Comparison of ENCODE assay signal across 8 cellular contexts in genomic region chr15:84654689-84655453, GRCh38. TPM values are rescaled to one million over a fixed set of nuclear protein-coding genes. Genes with fewer than 3 reads are reported as not detected.
A peak's percentile ranks its signal among the peaks of the same experiment; 100 is the strongest.
DNase-seq lines count a peak whose midpoint lies in the region; ATAC-seq and TF ChIP-seq lines count a peak whose summit lies in the region.

No MANE protein-coding gene starts in this region.

- peaks cover 0 to 8% (median 0%) of the 10 kb centered on the region in 11 experiments; a peak in 4 of 22 replicates for H4K20me1 ChIP-seq in BLaER1 treated with 17β-estradiol and CSF1 and Interleukin-3, amounts not matched to agents 10 nM and 100 nM

- peaks cover 43 to 81% (median 67%) of the 10 kb centered on the region in 10 experiments for H3K4me1 ChIP-seq in BLaER1 treated with 17β-estradiol and CSF1 and Interleukin-3, amounts not matched to agents 10 nM and 100 nM
- H3K4me1 ChIP-seq in upper lobe of left lung = peaks cover 29 to 55% (median 36%) of the 10 kb centered on the region in 4 donors

- peak overlapping the region; percentile 87 to 98 (median 93) for H3K4me2 ChIP-seq in BLaER1 treated with 17β-estradiol and CSF1 and Interleukin-3, amounts not matched to agents 10 nM and 100 nM

- H3K9ac ChIP-seq in BLaER1 treated with 17β-estradiol and CSF1 and Interleukin-3, amounts not matched to agents 10 nM and 100 nM = peak overlapping the region; percentile 80 to 90 (median 88)

- intact Hi-C loops in left cardiac atrium (cut with DNase I) = loop anchor here (5.0 to 10.0 kb wide), 3 partner anchors 53 to 270 kb away; partner anchors contain the start of genes SEC11A (in 2 of the 2) and ZSCAN2 (in 2 of the 2)
- intact Hi-C loops in posterior cingulate gyrus (cut with DNase I) = loop anchor here (2.0 to 5.0 kb wide), 3 partner anchors 62 to 277 kb away; partner anchors contain the start of genes SEC11A and ZNF592

- H3K27ac ChIP-seq in BLaER1 treated with 17β-estradiol and CSF1 and Interleukin-3, amounts not matched to agents 10 nM and 100 nM = peak overlapping the region; percentile 35 to 93 (median 87); a peak in 21 of 22 replicates
- H3K27ac ChIP-seq in upper lobe of left lung = peak overlapping the region; percentile 80 to 93 (median 87)

- ATAC-seq in GM21576 (IDR thresholded peaks at IDR 0.05; ENCODE audit: unreplicated experiment) (peak; percentile 34), left cardiac atrium (peak; percentile 42 to 47), upper lobe of left lung (ENCODE audit: low FRiP score in 2 of 2) (peak; percentile 73 to 75)

- no peaks in the 10 kb centered on the region for H3K27me3 ChIP-seq in BLaER1 treated with 17β-estradiol and CSF1 and Interleukin-3, amounts not matched to agents 10 nM and 100 nM
- no peaks in the 10 kb centered on the region for H3K27me3 ChIP-seq in upper lobe of left lung

- H3K36me3 ChIP-seq in BLaER1 treated with 17β-estradiol and CSF1 and Interleukin-3, amounts not matched to agents 10 nM and 100 nM = peaks cover 25 to 33% (median 30%) of the 10 kb centered on the region in 11 experiments
- peaks cover 0 to 29% (median 15%) of the 10 kb centered on the region in 4 donors for H3K36me3 ChIP-seq in upper lobe of left lung

- TF ChIP-seq EP300 in upper lobe of left lung (IDR thresholded peaks at IDR 0.05) = no peak

- WGBS in upper lobe of left lung, 2 donors = 5 to 6% methylated on average over 19 of the region's 19 CpGs

- TF ChIP-seq CTCF in upper lobe of left lung (IDR thresholded peaks at IDR 0.05) = peak; percentile 50 to 75 (median 58)

- DNase-seq in NCI-H1417 treated with DMSO at 0.1 percent for 48 hours (lab: John Stamatoyannopoulos, UW) (peak; percentile 26), T-helper 1 cell (peak; percentile 48 to 87 (median 61)), amniotic epithelial cell (ENCODE audit: low read depth) (peak; percentile 74), left cardiac atrium (peak; percentile 79), posterior cingulate gyrus (peak; percentile 75 to 98 (median 87)), upper lobe of left lung (peak; percentile 49 to 91)

- H3K9me3 ChIP-seq in BLaER1 treated with 17β-estradiol and CSF1 and Interleukin-3, amounts not matched to agents 10 nM and 100 nM (replicated peaks in 1 of 11) = no peaks in the 10 kb centered on the region
- no peaks in the 10 kb centered on the region for H3K9me3 ChIP-seq in upper lobe of left lung

- H3K4me3 ChIP-seq in BLaER1 treated with 17β-estradiol and CSF1 and Interleukin-3, amounts not matched to agents 10 nM and 100 nM = peak overlapping the region; percentile 64 to 78 (median 72)
- peak overlapping the region; percentile 83 to 96 (median 94) for H3K4me3 ChIP-seq in upper lobe of left lung

- TF ChIP-seq POLR2A in upper lobe of left lung (IDR thresholded peaks at IDR 0.05) = no peak

RNA-seq across cellular contexts. Expression of gene WDR73, which starts 0.8 kb away (rescaled TPM):
- total RNA-seq in left cardiac atrium (10 to 100 TPM; 13.0 to 14.7 TPM), upper lobe of left lung (100 to 1,000 TPM in 1 of 6 donors, 10 to 100 TPM in 5; 21.5 to 138 (median 35.8) TPM)

RNA-seq across cellular contexts. Expression of gene NMB, which starts 3.1 kb away (rescaled TPM):
- total RNA-seq in left cardiac atrium = 10 to 100 TPM; 14.7 to 31.6 TPM
- total RNA-seq in upper lobe of left lung = 10 to 100 TPM in 1 of 6 donors, 1 to 10 TPM in 4, not detected in 1; 4.7 to 13.1 (median 5.7) TPM

RNA-seq across cellular contexts. Expression of gene ZSCAN2, which starts 54.1 kb away (rescaled TPM):
- total RNA-seq in left cardiac atrium (1 to 10 TPM; 4.5 to 5.0 TPM), upper lobe of left lung (10 to 100 TPM in 1 of 6 donors, 1 to 10 TPM in 5; 4.1 to 11.0 (median 5.9) TPM)

Comparison
In these comparisons a context has a peak if more than half of its experiments do, and no peak if none do; other contexts are left out.
1. Peak in every context shown above with its lines: DNase-seq, ATAC-seq, H3K4me3 ChIP-seq and H3K27ac ChIP-seq.
2. DNase-seq: peak in every context shown above with its lines; median percentile 87 in posterior cingulate gyrus; 79 in left cardiac atrium; 74 in amniotic epithelial cell; 70 in upper lobe of left lung; 61 in T-helper 1 cell; 26 in NCI-H1417 treated with DMSO at 0.1 percent for 48 hours.